In genomic region chr16:1032607-1033006, GRCh38 we compare ENCODE assay signal across 1 cellular context.
A peak's percentile ranks its signal among the peaks of the same experiment; 100 is the strongest.
TF ChIP-seq lines count a peak whose summit lies in the region.

No MANE protein-coding gene starts in this region.

TF ChIP-seq in HEK293, 187 proteins besides CTCF, POLR2A, EP300 and RAD21 (continued from another document):
- no peak for TF ChIP-seq ZNF398 (tag by site-specific recombination; IDR thresholded peaks at IDR 0.05)
- TF ChIP-seq ZNF704 (tag by site-specific recombination; IDR thresholded peaks at IDR 0.05) = 0 out of 2 replicates have a peak, but pooled peaks have one; percentile 36
- no peak for TF ChIP-seq ZNF610 (tag by site-specific recombination; IDR thresholded peaks at IDR 0.05; ENCODE audit: borderline replicate concordance)
- no peak for TF ChIP-seq GLI4 (tag by site-specific recombination; IDR thresholded peaks at IDR 0.05)
- no peak for TF ChIP-seq ZNF558 (tag by site-specific recombination; IDR thresholded peaks at IDR 0.05)
